In the genomic region with DNA sequence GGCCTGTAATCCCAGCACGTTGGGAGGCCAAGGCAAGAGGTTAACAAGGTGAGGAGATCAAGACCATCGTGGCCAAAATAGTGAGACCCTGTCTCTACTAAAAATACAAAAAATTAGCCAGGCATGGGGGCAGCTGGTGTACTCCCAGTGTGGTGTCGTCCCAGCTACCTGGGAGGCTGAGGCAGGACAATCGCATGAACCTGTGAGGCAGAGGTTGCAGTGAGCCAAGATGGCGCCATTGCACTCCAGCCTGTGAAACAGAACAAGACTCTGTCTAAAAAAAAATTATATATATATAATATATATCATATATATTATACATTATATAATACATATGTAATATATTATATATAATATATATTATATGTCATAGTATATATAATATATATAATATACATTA, we compare ENCODE assay signal across 9 cellular contexts.
DNase-seq lines count a peak whose midpoint lies in the region; ATAC-seq and TF ChIP-seq lines count a peak whose summit lies in the region.
"Had no signal": no experiment of that assay in that cellular context is flagged by ENCODE, and none has a peak within 500 bp of the region (broad histone marks: within the 10 kb centered on the region; RNA-seq: fewer than 3 reads in every experiment).

No MANE protein-coding gene starts in this region.

- no peak for TF ChIP-seq CTCF in smooth muscle cell (IDR thresholded peaks at IDR 0.05; ENCODE audit: borderline replicate concordance, insufficient read depth, poor library complexity, severe bottlenecking)

- no peak overlapping the region for H3K27ac ChIP-seq in smooth muscle cell (ENCODE audit: low read depth)

- 62% methylated on average over 5 of the region's 5 CpGs for WGBS in smooth muscle cell (ENCODE audit: low lambda C conversion rate)

- no peaks in the 10 kb centered on the region for H3K27me3 Mint-ChIP-seq in activated CD8-positive, alpha-beta memory T cell treated with anti-CD3 and anti-CD28 coated beads, Interleukin-2, amount 10 ng/mL, durations not matched to agents 7 days and 5 days

- H3K4me3 Mint-ChIP-seq in activated CD8-positive, alpha-beta memory T cell treated with anti-CD3 and anti-CD28 coated beads, Interleukin-2, amount 10 ng/mL, durations not matched to agents 7 days and 5 days: no peak overlapping the region
- no peak overlapping the region for H3K4me3 Mint-ChIP-seq in stimulated activated effector memory CD8-positive, alpha-beta T cell treated with anti-CD3 and anti-CD28 coated beads, Interleukin-12 subunit alpha, Interleukin-12 subunit beta, amount 100 ng/mL, for 72 hours

- H3K27me3 ChIP-seq in smooth muscle cell (ENCODE audit: low read depth): no peaks in the 10 kb centered on the region

- intact Hi-C loops in Right ventricle myocardium superior (cut with DNase I): no loop called here

- in situ Hi-C loops in KBM-7 (cut with MboI; ENCODE audit: low pct_unique_long_range_greater_than_20kb, low sequenced_read_pairs): no loop called here

- H3K9ac ChIP-seq in smooth muscle cell (ENCODE audit: low read depth): no peak overlapping the region

- H4K20me1 ChIP-seq in smooth muscle cell (ENCODE audit: low read depth): no peaks in the 10 kb centered on the region

- DNase-seq in activated CD8-positive, alpha-beta memory T cell treated with anti-CD3 and anti-CD28 coated beads, Interleukin-2, amount 10 ng/mL, durations not matched to agents 7 days and 5 days: no peak
- no peak for DNase-seq in activated CD8-positive, alpha-beta memory T cell treated with anti-CD3 and anti-CD28 coated beads, Interleukin-2, amount 50 U/mL, for 4 hours
- DNase-seq in KBM-7 (peak; percentile 92), Right ventricle myocardium superior (no peak), NCI-H2107 (lab: John Stamatoyannopoulos, UW) (no peak), smooth muscle cell (lab: John Stamatoyannopoulos, UW; ENCODE audit: unreplicated experiment) (no peak), RKO (ENCODE audit: low spot score) (no peak)
- peak in 1 of 2 donors; percentile 42 for DNase-seq in stimulated activated effector memory CD8-positive, alpha-beta T cell treated with anti-CD3 and anti-CD28 coated beads, Interleukin-12 subunit alpha, Interleukin-12 subunit beta, amount 100 ng/mL, for 72 hours (ENCODE audit: low spot score in 2 of 2)
- DNase-seq: NCI-H510A had no signal

- no peaks in the 10 kb centered on the region for H3K36me3 Mint-ChIP-seq in activated CD8-positive, alpha-beta memory T cell treated with anti-CD3 and anti-CD28 coated beads, Interleukin-2, amount 10 ng/mL, durations not matched to agents 7 days and 5 days
- H3K36me3 Mint-ChIP-seq in stimulated activated effector memory CD8-positive, alpha-beta T cell treated with anti-CD3 and anti-CD28 coated beads, Interleukin-12 subunit alpha, Interleukin-12 subunit beta, amount 100 ng/mL, for 72 hours: no peaks in the 10 kb centered on the region

- no peaks in the 10 kb centered on the region for H3F3A ChIP-seq in smooth muscle cell (ENCODE audit: low read depth)

- H3K4me3 ChIP-seq in smooth muscle cell: no peak overlapping the region

- H3K9me3 Mint-ChIP-seq in activated CD8-positive, alpha-beta memory T cell treated with anti-CD3 and anti-CD28 coated beads, Interleukin-2, amount 10 ng/mL, durations not matched to agents 7 days and 5 days (ENCODE audit: low read depth): peaks cover 11% of the 10 kb centered on the region
- H3K9me3 Mint-ChIP-seq in stimulated activated effector memory CD8-positive, alpha-beta T cell treated with anti-CD3 and anti-CD28 coated beads, Interleukin-12 subunit alpha, Interleukin-12 subunit beta, amount 100 ng/mL, for 72 hours: peaks cover 16% of the 10 kb centered on the region

- H3K79me2 ChIP-seq in smooth muscle cell (ENCODE audit: low read depth): no peaks in the 10 kb centered on the region

- H3K4me1 Mint-ChIP-seq in activated CD8-positive, alpha-beta memory T cell treated with anti-CD3 and anti-CD28 coated beads, Interleukin-2, amount 10 ng/mL, durations not matched to agents 7 days and 5 days: no peaks in the 10 kb centered on the region
- no peaks in the 10 kb centered on the region for H3K4me1 Mint-ChIP-seq in stimulated activated effector memory CD8-positive, alpha-beta T cell treated with anti-CD3 and anti-CD28 coated beads, Interleukin-12 subunit alpha, Interleukin-12 subunit beta, amount 100 ng/mL, for 72 hours

- peak; percentile 63 for ATAC-seq in activated CD8-positive, alpha-beta memory T cell treated with anti-CD3 and anti-CD28 coated beads, Interleukin-2, amount 10 ng/mL, durations not matched to agents 7 days and 5 days
- peak; percentile 83 for ATAC-seq in Right ventricle myocardium superior (ENCODE audit: poor library complexity)
- ATAC-seq in stimulated activated effector memory CD8-positive, alpha-beta T cell treated with anti-CD3 and anti-CD28 coated beads, Interleukin-12 subunit alpha, Interleukin-12 subunit beta, amount 100 ng/mL, for 72 hours: peak; percentile 79

- no peaks in the 10 kb centered on the region for H3K36me3 ChIP-seq in smooth muscle cell (ENCODE audit: low read depth)

- CTCF ChIA-PET in activated CD8-positive, alpha-beta memory T cell treated with anti-CD3 and anti-CD28 coated beads, Interleukin-2, amount 10 ng/mL, durations not matched to agents 7 days and 5 days (lab: Charles Lee): no interaction called here

- no peak overlapping the region for H3K27ac Mint-ChIP-seq in activated CD8-positive, alpha-beta memory T cell treated with anti-CD3 and anti-CD28 coated beads, Interleukin-2, amount 10 ng/mL, durations not matched to agents 7 days and 5 days
- H3K27ac Mint-ChIP-seq in stimulated activated effector memory CD8-positive, alpha-beta T cell treated with anti-CD3 and anti-CD28 coated beads, Interleukin-12 subunit alpha, Interleukin-12 subunit beta, amount 100 ng/mL, for 72 hours: no peak overlapping the region

- no peaks in the 10 kb centered on the region for H3K4me1 ChIP-seq in smooth muscle cell (ENCODE audit: low read depth)

- no peak overlapping the region for H2AFZ ChIP-seq in smooth muscle cell (ENCODE audit: low read depth)

- H3K4me2 ChIP-seq in smooth muscle cell: no peak overlapping the region

- H3K9me3 ChIP-seq in smooth muscle cell (replicated peaks; ENCODE audit: low read depth): no peaks in the 10 kb centered on the region
